Comparison of ENCODE assay signal across 8 cellular contexts in genomic region chr10:1043532-1043995, GRCh38. TPM values are rescaled to one million over a fixed set of nuclear protein-coding genes. Genes with fewer than 3 reads are reported as not detected.
DNase-seq lines count a peak whose midpoint lies in the region; ATAC-seq and TF ChIP-seq lines count a peak whose summit lies in the region.

No MANE protein-coding gene starts in this region.

- POLR2A ChIA-PET in PC-9 (lab: Charles Lee; ENCODE audit: unreplicated experiment) = no interaction called here

- no peaks in the 10 kb centered on the region for H3K27me3 ChIP-seq in WERI-Rb-1 (ENCODE audit: insufficient read depth, low read depth, severe bottlenecking)
- H3K27me3 ChIP-seq in PC-9 (ENCODE audit: insufficient read depth, low read depth) = no peaks in the 10 kb centered on the region

- H3K9me3 ChIP-seq in WERI-Rb-1 (ENCODE audit: severe bottlenecking) (no peaks in the 10 kb centered on the region), PC-9 (ENCODE audit: insufficient read depth, low read depth) (no peaks in the 10 kb centered on the region)

- H3K4me2 ChIP-seq in PC-9 = no peak overlapping the region

- BruUV-seq in PC-9 (replicated peaks; lab: Mats Ljungman, UMichigan) = no TSS peak

- H3K4me3 ChIP-seq in fibroblast of the aortic adventitia (ENCODE audit: low read depth, low read length) = no peak overlapping the region
- no peak overlapping the region for H3K4me3 ChIP-seq in WERI-Rb-1 (ENCODE audit: low read depth, low read length)
- no peak overlapping the region for H3K4me3 ChIP-seq in PC-9

- no peak for TF ChIP-seq CTCF in fibroblast of the aortic adventitia (IDR thresholded peaks at IDR 0.05; ENCODE audit: insufficient read depth, low read length)
- no peak for TF ChIP-seq CTCF in WERI-Rb-1 (IDR thresholded peaks at IDR 0.05; ENCODE audit: low read depth, low read length)
- TF ChIP-seq CTCF in PC-9 (conservative IDR thresholded peaks at IDR 0.05) = no peak

- peak overlapping the region; percentile 70 for H3K4me3 Mint-ChIP-seq in stimulated activated effector memory CD8-positive, alpha-beta T cell treated with anti-CD3 and anti-CD28 coated beads, Interleukin-12 subunit alpha, Interleukin-12 subunit beta, amount 100 ng/mL, for 72 hours

- H2AFZ ChIP-seq in PC-9 = no peak overlapping the region

- H3K79me2 ChIP-seq in PC-9 (ENCODE audit: low read depth) = peaks cover 40% of the 10 kb centered on the region

- H3K4me1 Mint-ChIP-seq in stimulated activated effector memory CD8-positive, alpha-beta T cell treated with anti-CD3 and anti-CD28 coated beads, Interleukin-12 subunit alpha, Interleukin-12 subunit beta, amount 100 ng/mL, for 72 hours = peaks cover 46% of the 10 kb centered on the region

- H3K9me2 ChIP-seq in PC-9 (ENCODE audit: insufficient read depth) = no peaks in the 10 kb centered on the region

- H3K4me1 ChIP-seq in PC-9 (replicated peaks; ENCODE audit: insufficient read depth) = no peaks in the 10 kb centered on the region; the same call in 1 of the 2 replicates

- H3K27ac ChIP-seq in WERI-Rb-1 = no peak overlapping the region
- no peak overlapping the region for H3K27ac ChIP-seq in PC-9

- peaks cover 86% of the 10 kb centered on the region for H3K36me3 Mint-ChIP-seq in stimulated activated effector memory CD8-positive, alpha-beta T cell treated with anti-CD3 and anti-CD28 coated beads, Interleukin-12 subunit alpha, Interleukin-12 subunit beta, amount 100 ng/mL, for 72 hours

- H3K9me3 Mint-ChIP-seq in stimulated activated effector memory CD8-positive, alpha-beta T cell treated with anti-CD3 and anti-CD28 coated beads, Interleukin-12 subunit alpha, Interleukin-12 subunit beta, amount 100 ng/mL, for 72 hours = no peaks in the 10 kb centered on the region

- peaks cover 10% of the 10 kb centered on the region; the same call in 1 of the 2 replicates for H4K20me1 ChIP-seq in PC-9 (ENCODE audit: insufficient read depth)

- H3K27ac Mint-ChIP-seq in stimulated activated effector memory CD8-positive, alpha-beta T cell treated with anti-CD3 and anti-CD28 coated beads, Interleukin-12 subunit alpha, Interleukin-12 subunit beta, amount 100 ng/mL, for 72 hours = peak overlapping the region; percentile 93

- CTCF ChIA-PET in PC-9 (lab: Charles Lee) = no interaction called here

- intact Hi-C loops in PC-9 (cut with micrococcal nuclease; ENCODE audit: unreplicated experiment) = no loop called here

- H3K36me3 ChIP-seq in WERI-Rb-1 (peaks cover 29% of the 10 kb centered on the region), PC-9 (ENCODE audit: low read depth) (0 out of 2 replicates have a peak, but pooled peaks cover 4% of the 10 kb centered on the region)

- peak; percentile 52 for DNase-seq in NOMO-1 treated with dmso at 0.1 percent for 144 hours (lab: John Stamatoyannopoulos, UW; ENCODE audit: unreplicated experiment)
- DNase-seq in fibroblast of the aortic adventitia (ENCODE audit: low read depth) = peak; percentile 10
- peak in 1 of 2 donors; percentile 62 for DNase-seq in stimulated activated effector memory CD8-positive, alpha-beta T cell treated with anti-CD3 and anti-CD28 coated beads, Interleukin-12 subunit alpha, Interleukin-12 subunit beta, amount 100 ng/mL, for 72 hours (ENCODE audit: low spot score in 2 of 2)
- no peak for DNase-seq in WERI-Rb-1
- DNase-seq in stimulated activated CD4-positive, alpha-beta T cell treated with anti-CD3 and anti-CD28 coated beads, Interleukin-2, amount 100 ng/mL, for 48 hours = no peak
- DNase-seq in PC-9 = no peak

- ATAC-seq in GM18517 (IDR thresholded peaks at IDR 0.05; ENCODE audit: unreplicated experiment) (peak; percentile 55), GM21825 (IDR thresholded peaks at IDR 0.05; ENCODE audit: unreplicated experiment) (peak; percentile 54)
- peak; percentile 55 for ATAC-seq in stimulated activated effector memory CD8-positive, alpha-beta T cell treated with anti-CD3 and anti-CD28 coated beads, Interleukin-12 subunit alpha, Interleukin-12 subunit beta, amount 100 ng/mL, for 72 hours

- peaks cover 17% of the 10 kb centered on the region for H3F3A ChIP-seq in PC-9 (ENCODE audit: insufficient read depth, low read depth)

RNA-seq across cellular contexts. Expression of gene IDI1, which starts 5.4 kb away (rescaled TPM):
- total RNA-seq in fibroblast of the aortic adventitia (ENCODE audit: low replicate concordance) = 48.1 and 67.4 TPM in 2 replicates
- 38.5 and 57.7 TPM in 2 replicates for total RNA-seq in PC-9 (2021)

RNA-seq across cellular contexts. Expression of gene WDR37, which starts 12.6 kb away (rescaled TPM):
- total RNA-seq in fibroblast of the aortic adventitia (ENCODE audit: low replicate concordance) (14.4 and 17.0 TPM in 2 replicates), PC-9 (2021) (10.9 and 12.3 TPM in 2 replicates)

RNA-seq across cellular contexts. Expression of gene IDI2, which starts 17.9 kb away (rescaled TPM):
- total RNA-seq in fibroblast of the aortic adventitia (ENCODE audit: low replicate concordance) = not detected in 2 replicates
- total RNA-seq in PC-9 (2021) = not detected in 2 replicates

RNA-seq across cellular contexts. Expression of gene GTPBP4, which starts 55.3 kb away (rescaled TPM):
- total RNA-seq in fibroblast of the aortic adventitia (ENCODE audit: low replicate concordance) = 26.5 and 81.8 TPM in 2 replicates
- 62.5 and 74.1 TPM in 2 replicates for total RNA-seq in PC-9 (2021)

Comparison
In these comparisons a context has a peak if more than half of its experiments do, and no peak if none do; other contexts are left out.
1. DNase-seq: peak in NOMO-1 treated with dmso at 0.1 percent for 144 hours (single experiment) and fibroblast of the aortic adventitia (single experiment); none in WERI-Rb-1 (single experiment), stimulated activated CD4-positive, alpha-beta T cell treated with anti-CD3 and anti-CD28 coated beads, Interleukin-2, amount 100 ng/mL, for 48 hours (0 of 2) and PC-9 (0 of 2).
2. Peak in every context shown above with its lines, with median percentiles within 50 percentile points of each other: ATAC-seq.